Comparison of ENCODE assay signal across 10 cellular contexts in genomic region chr1:32759997-32760623, GRCh38. TPM values are rescaled to one million over a fixed set of nuclear protein-coding genes. Genes with fewer than 3 reads are reported as not detected.
DNase-seq lines count a peak whose midpoint lies in the region; ATAC-seq and TF ChIP-seq lines count a peak whose summit lies in the region.
"Had no signal": no experiment of that assay in that cellular context is flagged by ENCODE, and none has a peak within 500 bp of the region (broad histone marks: within the 10 kb centered on the region; RNA-seq: fewer than 3 reads in every experiment).

No MANE protein-coding gene starts in this region.

- WGBS in adrenal gland, 4 donors: 42 to 52% (median 48%) methylated on average over 7 to 14 of the region's 14 CpGs
- WGBS in thyroid gland, 2 donors: 52 to 71% methylated on average over 3 to 13 of the region's 14 CpGs

- H3K4me3 Mint-ChIP-seq in activated CD4-positive, alpha-beta T cell treated with anti-CD3 and anti-CD28 coated beads, Interleukin-2, amount 10 ng/mL, durations not matched to agents 7 days and 5 days: no peak overlapping the region

- peak overlapping the region; percentile 75 for H3K27ac Mint-ChIP-seq in activated CD4-positive, alpha-beta T cell treated with anti-CD3 and anti-CD28 coated beads, Interleukin-2, amount 10 ng/mL, durations not matched to agents 7 days and 5 days

- H3K36me3 Mint-ChIP-seq in activated CD4-positive, alpha-beta T cell treated with anti-CD3 and anti-CD28 coated beads, Interleukin-2, amount 10 ng/mL, durations not matched to agents 7 days and 5 days (ENCODE audit: low read depth): no peaks in the 10 kb centered on the region

- peaks cover 10% of the 10 kb centered on the region for H3K27me3 Mint-ChIP-seq in activated CD4-positive, alpha-beta T cell treated with anti-CD3 and anti-CD28 coated beads, Interleukin-2, amount 10 ng/mL, durations not matched to agents 7 days and 5 days

- no peaks in the 10 kb centered on the region for H3K36me3 ChIP-seq in adrenal gland (replicated peaks in 1 of 2)
- no peaks in the 10 kb centered on the region for H3K36me3 ChIP-seq in thyroid gland
- H3K36me3 ChIP-seq: tibial artery had no signal

- no peak for DNase-seq in activated CD4-positive, alpha-beta T cell treated with anti-CD3 and anti-CD28 coated beads, Interleukin-2, amount 10 ng/mL, durations not matched to agents 7 days and 5 days
- no peak for DNase-seq in activated CD4-positive, alpha-beta T cell treated with anti-CD3 and anti-CD28 coated beads for 4 hours
- DNase-seq in adrenal gland (peak; percentile 95 to 99 (median 98)), kidney glomerular epithelial cell (lab: John Stamatoyannopoulos, UW) (peak; percentile 92), thyroid gland (peak; percentile 99)
- DNase-seq: NCI-H2227 treated with DMSO at 0.1 percent for 48 hours, tibial artery had no signal

- H3K27ac ChIP-seq in adrenal gland (peak overlapping the region; percentile 76 to 99 (median 93)), thyroid gland (peak overlapping the region; percentile 93 to 98 (median 96))
- H3K27ac ChIP-seq: tibial artery had no signal

- H3K4me1 Mint-ChIP-seq in activated CD4-positive, alpha-beta T cell treated with anti-CD3 and anti-CD28 coated beads, Interleukin-2, amount 10 ng/mL, durations not matched to agents 7 days and 5 days: peaks cover 20% of the 10 kb centered on the region

- intact Hi-C loops in adrenal gland (cut with DNase I) (no loop called here), thyroid gland (cut with DNase I) (no loop called here)

- H3K4me3 ChIP-seq in adrenal gland (peak overlapping the region in 1 of 4 donors; percentile 43), thyroid gland (replicated peaks in 1 of 3) (no peak overlapping the region)
- H3K4me3 ChIP-seq: tibial artery had no signal

- H3K9me3 ChIP-seq in adrenal gland (replicated peaks in 1 of 3): no peaks in the 10 kb centered on the region
- no peaks in the 10 kb centered on the region for H3K9me3 ChIP-seq in thyroid gland
- H3K9me3 ChIP-seq: tibial artery had no signal

- peaks cover 79 to 81% of the 10 kb centered on the region in 2 donors for H3K4me1 ChIP-seq in adrenal gland (replicated peaks in 1 of 2)
- H3K4me1 ChIP-seq in thyroid gland: peaks cover 69% of the 10 kb centered on the region in 2 donors

- POLR2A ChIA-PET in activated CD4-positive, alpha-beta T cell treated with anti-CD3 and anti-CD28 coated beads, Interleukin-2, amount 10 ng/mL, durations not matched to agents 7 days and 5 days (lab: Charles Lee): no interaction called here

- no peak for ATAC-seq in GM18858 (IDR thresholded peaks at IDR 0.05; ENCODE audit: unreplicated experiment)
- ATAC-seq in GM19452 (IDR thresholded peaks at IDR 0.05; ENCODE audit: unreplicated experiment): no peak
- ATAC-seq in GM19324 (IDR thresholded peaks at IDR 0.05; ENCODE audit: low FRiP score, unreplicated experiment): no peak

- TF ChIP-seq CTCF in adrenal gland (IDR thresholded peaks at IDR 0.05) (no peak), thyroid gland (IDR thresholded peaks at IDR 0.05) (no peak)

- TF ChIP-seq POLR2A in adrenal gland (IDR thresholded peaks at IDR 0.05) (peak in 1 of 2 donors; percentile 74), thyroid gland (IDR thresholded peaks at IDR 0.05) (peak in 1 of 2 donors; percentile 67)

- CTCF ChIA-PET in activated CD4-positive, alpha-beta T cell treated with anti-CD3 and anti-CD28 coated beads, Interleukin-2, amount 10 ng/mL, durations not matched to agents 7 days and 5 days (lab: Charles Lee): interaction anchor here (1.4 kb wide), 1 partner anchor 13 kb away, joined by 3 read pairs; no protein-coding TSS in a partner anchor

- no peaks in the 10 kb centered on the region for H3K27me3 ChIP-seq in adrenal gland
- no peaks in the 10 kb centered on the region for H3K27me3 ChIP-seq in thyroid gland
- H3K27me3 ChIP-seq: tibial artery had no signal

- H3K9me3 Mint-ChIP-seq in activated CD4-positive, alpha-beta T cell treated with anti-CD3 and anti-CD28 coated beads, Interleukin-2, amount 10 ng/mL, durations not matched to agents 7 days and 5 days: no peaks in the 10 kb centered on the region

RNA-seq across cellular contexts. Expression of gene YARS1, which starts 57.0 kb away (rescaled TPM):
- total RNA-seq in activated CD4-positive, alpha-beta T cell treated with anti-CD3 and anti-CD28 coated beads, Interleukin-2, amount 10 ng/mL, durations not matched to agents 7 days and 5 days: 100 to 1,000 TPM; 167 to 196 TPM
- 100 to 1,000 TPM in 4 of 8 donors, 10 to 100 TPM in 4; 73.9 to 190 (median 97.0) TPM for total RNA-seq in adrenal gland
- 100 to 1,000 TPM in 1 of 3 donors, 10 to 100 TPM in 2; 55.5 to 183 (median 56.1) TPM for polyA plus RNA-seq in adrenal gland
- 10 to 100 TPM; 42.8 to 76.0 (median 50.3) TPM for total RNA-seq in thyroid gland

RNA-seq across cellular contexts. Expression of gene S100PBP, which starts 57.3 kb away (rescaled TPM):
- total RNA-seq in activated CD4-positive, alpha-beta T cell treated with anti-CD3 and anti-CD28 coated beads, Interleukin-2, amount 10 ng/mL, durations not matched to agents 7 days and 5 days: 10 to 100 TPM; 58.0 to 65.8 TPM
- total RNA-seq in adrenal gland (10 to 100 TPM; 14.0 to 50.1 (median 32.9) TPM), thyroid gland (10 to 100 TPM; 27.3 to 41.9 (median 34.7) TPM)
- polyA plus RNA-seq in adrenal gland: 10 to 100 TPM; 14.0 to 45.9 (median 22.4) TPM

RNA-seq across cellular contexts. Expression of gene SYNC, which starts 57.5 kb away (rescaled TPM):
- total RNA-seq in activated CD4-positive, alpha-beta T cell treated with anti-CD3 and anti-CD28 coated beads, Interleukin-2, amount 10 ng/mL, durations not matched to agents 7 days and 5 days: not detected
- total RNA-seq in adrenal gland (10 to 100 TPM in 4 of 8 donors, 1 to 10 TPM in 4; 5.6 to 35.4 (median 10.4) TPM), thyroid gland (10 to 100 TPM in 1 of 4 donors, 1 to 10 TPM in 3; 7.3 to 13.7 (median 7.7) TPM)
- 10 to 100 TPM in 1 of 3 donors, 1 to 10 TPM in 2; 3.2 to 15.2 (median 5.8) TPM for polyA plus RNA-seq in adrenal gland

Comparison
In these comparisons a context has a peak if more than half of its experiments do, and no peak if none do; other contexts are left out.
1. DNase-seq: peak in adrenal gland (7 of 7), kidney glomerular epithelial cell (single experiment) and thyroid gland (2 of 2); none in activated CD4-positive, alpha-beta T cell treated with anti-CD3 and anti-CD28 coated beads, Interleukin-2, amount 10 ng/mL, durations not matched to agents 7 days and 5 days (single experiment) and activated CD4-positive, alpha-beta T cell treated with anti-CD3 and anti-CD28 coated beads for 4 hours (0 of 2).
2. RNA of gene SYNC, which starts 57.5 kb away (total RNA-seq): 5.6 to 35.4 TPM in adrenal gland and 7.3 to 13.7 TPM in thyroid gland; not detected in activated CD4-positive, alpha-beta T cell treated with anti-CD3 and anti-CD28 coated beads, Interleukin-2, amount 10 ng/mL, durations not matched to agents 7 days and 5 days; every median in the first group is over 4 times any median in the second.